ENCODE assay signal across 8 cellular contexts in genomic region chr12:12356886-12357696, GRCh38. TPM values are rescaled to one million over a fixed set of nuclear protein-coding genes. Genes with fewer than 3 reads are reported as not detected.
DNase-seq lines count a peak whose midpoint lies in the region; ATAC-seq, FAIRE-seq and TF ChIP-seq lines count a peak whose summit lies in the region.

Gene BORCS5 (plus strand): TSS chr12:12357078. CDS start chr12:12357452, 374 bp downstream.

- no peaks in the 10 kb centered on the region for H3K36me3 ChIP-seq in HepG2 (replicated peaks in 1 of 2; ENCODE audit: control insufficient read depth in 1 of 2, insufficient read depth in 2 of 2, low read length in 2 of 2)

- no peak for TF ChIP-seq EP300 in HepG2 (IDR thresholded peaks at IDR 0.05; ENCODE audit: low read depth in 2 of 2, low read length in 2 of 2)
- no peak for TF ChIP-seq EP300 in HepG2 (CRISPR knock-in tag; IDR thresholded peaks at IDR 0.05; ENCODE audit: borderline replicate concordance)

- peak within 1 kb of the TSS; percentile 93 for H3K27ac ChIP-seq in CD4-positive, alpha-beta T cell (ENCODE audit: low read depth, low read length)
- peak within 1 kb of the TSS; percentile 84 for H3K27ac ChIP-seq in HepG2 (ENCODE audit: extremely low read length, insufficient read depth, low read length)

- H3K27me3 ChIP-seq in CD4-positive, alpha-beta T cell (ENCODE audit: control insufficient read depth, insufficient read depth, low read length): no peaks in the 10 kb centered on the region
- H3K27me3 ChIP-seq in HepG2 (ENCODE audit: control insufficient read depth in 1 of 2, insufficient read depth in 2 of 2, low read length in 2 of 2): no peaks in the 10 kb centered on the region

- no TSS peak for BruUV-seq in HepG2 (replicated peaks; lab: Mats Ljungman, UMichigan)

- H4K20me1 ChIP-seq in HepG2 (ENCODE audit: insufficient read depth, low read length): no peaks in the 10 kb centered on the region

- peak; percentile 30 for TF ChIP-seq CTCF in CD4-positive, alpha-beta T cell (IDR thresholded peaks at IDR 0.05)
- TF ChIP-seq CTCF in HepG2 (CRISPR knock-in tag; IDR thresholded peaks at IDR 0.05): peak; percentile 77

- peak within 1 kb of the TSS; percentile 83 to 93 (median 83) for H3K4me3 ChIP-seq in HepG2 (replicated peaks in 1 of 3; ENCODE audit: insufficient read depth in 1 of 3, low read depth in 2 of 3, low read length in 3 of 3)

- peaks cover 47% of the 10 kb centered on the region for H3K4me1 ChIP-seq in HepG2 (ENCODE audit: insufficient read depth, low read length)

- POLR2A ChIA-PET in CD4-positive, alpha-beta T cell (lab: Charles Lee): interaction anchor here (0.6 to 3.9 kb wide), 48 partner anchors 7 to 1743 kb away, joined by 3 to 175 read pairs (median 8); partner anchors contain the start of genes CDKN1B, CREBL2, DUSP16 and ETV6
- POLR2A ChIA-PET in HepG2 (lab: Yijun Ruan, JAX): interaction anchor here (0.7 to 3.6 kb wide), 21 partner anchors 7 to 590 kb away, joined by 3 to 21 read pairs (median 3); partner anchors contain the start of genes CREBL2, DUSP16, LRP6 and MANSC1

- H3K36me3 Mint-ChIP-seq in CD4-positive, alpha-beta T cell (ENCODE audit: low read depth): peaks cover 27% of the 10 kb centered on the region

- peak within 1 kb of the TSS; percentile 94 for H3K4me3 Mint-ChIP-seq in CD4-positive, alpha-beta T cell

- peak; percentile 47 for FAIRE-seq in HepG2 (lab: Jason Lieb, UNC)

- peak; percentile 96 to 99 (median 98) for DNase-seq in CD4-positive, alpha-beta T cell
- DNase-seq in NCI-H774 (lab: John Stamatoyannopoulos, UW) (peak; percentile 96), dermis blood vessel endothelial cell (peak; percentile 95), HepG2 (ENCODE audit: low spot score) (peak; percentile 89)
- peak; percentile 98 for DNase-seq in activated CD4-positive, alpha-beta T cell treated with anti-CD3 and anti-CD28 coated beads, Interleukin-2, amount 50 U/mL, for 48 hours
- DNase-seq in stimulated activated CD4-positive, alpha-beta T cell treated with anti-CD3 and anti-CD28 coated beads, Interleukin-4, amount 100 ng/mL, for 1 hour: peak; percentile 98

- CTCF ChIA-PET in CD4-positive, alpha-beta T cell (lab: Charles Lee): interaction anchor here (0.6 to 2.9 kb wide), 16 partner anchors 9 to 379 kb away, joined by 3 to 13 read pairs (median 4); no protein-coding TSS in a partner anchor
- CTCF ChIA-PET in HepG2 (lab: Yijun Ruan, JAX; ENCODE audit: low intra/inter-chr PET ratio, low total read pairs): no interaction called here

- peaks cover 16% of the 10 kb centered on the region for H3K79me2 ChIP-seq in HepG2 (ENCODE audit: insufficient read depth, low read length)

- ATAC-seq in CD4-positive, alpha-beta T cell (ENCODE audit: poor library complexity): peak; percentile 85
- peak; percentile 90 for ATAC-seq in GM19397 (IDR thresholded peaks at IDR 0.05; ENCODE audit: unreplicated experiment)
- peak; percentile 84 for ATAC-seq in HG03571 (IDR thresholded peaks at IDR 0.05; ENCODE audit: unreplicated experiment)
- peak; percentile 96 for ATAC-seq in HepG2

- peak within 1 kb of the TSS; percentile 84 for H3K9ac ChIP-seq in HepG2 (ENCODE audit: insufficient read depth, low read depth, low read length)

- H2AFZ ChIP-seq in HepG2 (ENCODE audit: low read length): peak within 1 kb of the TSS; percentile 80

- no peaks in the 10 kb centered on the region for H3K27me3 Mint-ChIP-seq in CD4-positive, alpha-beta T cell

- peak; percentile 54 for TF ChIP-seq RAD21 in HepG2 (CRISPR knock-in tag; IDR thresholded peaks at IDR 0.05)

- TF ChIP-seq POLR2A in HepG2 (IDR thresholded peaks at IDR 0.05; ENCODE audit: insufficient read depth in 1 of 2, low read depth in 2 of 2, low read length in 2 of 2): peak; percentile 96 to 97

- H3K27ac Mint-ChIP-seq in CD4-positive, alpha-beta T cell: peak within 1 kb of the TSS; percentile 97

- H3K4me1 Mint-ChIP-seq in CD4-positive, alpha-beta T cell (ENCODE audit: low read depth): peaks cover 64% of the 10 kb centered on the region

- WGBS in HepG2 (ENCODE audit: low lambda C conversion rate): under 1% methylated on average over 24 of the region's 70 CpGs

- H3K9me3 Mint-ChIP-seq in CD4-positive, alpha-beta T cell: no peaks in the 10 kb centered on the region

- in situ Hi-C loops in HepG2 (cut with HindIII; ENCODE audit: extremely low pct_ligation_motif_present, low pct_unique_long_range_greater_than_20kb): no loop called here

- H3K9me3 ChIP-seq in CD4-positive, alpha-beta T cell (ENCODE audit: control insufficient read depth, low read length): no peaks in the 10 kb centered on the region
- H3K9me3 ChIP-seq in HepG2 (ENCODE audit: low read length): no peaks in the 10 kb centered on the region

- intact Hi-C loops in CD4-positive, alpha-beta T cell (cut with DNase I, micrococcal nuclease): loop anchor here (2.0 to 10.0 kb wide), 9 partner anchors 205 to 1742 kb away; partner anchors contain the start of genes CREBL2 (in 2 of the 2), DDX47 (in 1 of the 2), DUSP16 (in 1 of the 2) and GSG1 (in 1 of the 2)
- intact Hi-C loops in HepG2 (cut with micrococcal nuclease; ENCODE audit: unreplicated experiment): no loop called here

- peak within 1 kb of the TSS; percentile 81 for H3K4me2 ChIP-seq in HepG2 (ENCODE audit: low read depth, low read length)

TF ChIP-seq in HepG2, 621 proteins besides CTCF, POLR2A, EP300 and RAD21 (continues in another document):
- TF ChIP-seq PHF8 (CRISPR knock-in tag; IDR thresholded peaks at IDR 0.05) (peak; percentile 87), MIER3 (CRISPR knock-in tag; IDR thresholded peaks at IDR 0.05; ENCODE audit: borderline replicate concordance) (peak; percentile 69; the same call in 1 of the 2 replicates), ZKSCAN8 (CRISPR knock-in tag; IDR thresholded peaks at IDR 0.05; ENCODE audit: borderline replicate concordance) (no peak), USF2 (IDR thresholded peaks at IDR 0.05; ENCODE audit: low read depth, low read length) (no peak), USF2 (CRISPR knock-in tag; IDR thresholded peaks at IDR 0.05; ENCODE audit: borderline replicate concordance) (peak; percentile 29; the same call in 1 of the 2 replicates), PTBP1 (IDR thresholded peaks at IDR 0.05; ENCODE audit: low read depth, low read length, poor library complexity, severe bottlenecking) (no peak), CHD2 (IDR thresholded peaks at IDR 0.05; ENCODE audit: low read depth, low read length) (no peak), CCDC6 (CRISPR knock-in tag; IDR thresholded peaks at IDR 0.05) (peak; percentile 78), ZNF782 (CRISPR knock-in tag; IDR thresholded peaks at IDR 0.05; ENCODE audit: borderline replicate concordance) (peak; percentile 57; the same call in 1 of the 2 replicates), ELK4 (CRISPR knock-in tag; IDR thresholded peaks at IDR 0.05; ENCODE audit: borderline replicate concordance) (no peak), RAD51 (IDR thresholded peaks at IDR 0.05; ENCODE audit: borderline replicate concordance) (no peak)

RNA-seq across cellular contexts. Expression of gene BORCS5, which starts in this region (rescaled TPM):
- total RNA-seq in CD4-positive, alpha-beta T cell: 10 to 100 TPM; 36.4 to 39.3 TPM
- total RNA-seq in dermis blood vessel endothelial cell: 2.9 and 7.6 TPM in 2 replicates
- 3.9 and 8.2 TPM in 2 replicates for total RNA-seq in HepG2 (2016; rRNA removed; fragmentation: Illumina TruSeq; extraction: Trizol)
- 3.0 and 3.6 TPM in 2 replicates for total RNA-seq in HepG2 (2016; cell fraction: cytosol; rRNA removed; fragmentation: Illumina TruSeq; extraction: Trizol; ENCODE audit: low read depth)
- 7.3 and 9.1 TPM in 2 replicates for total RNA-seq in HepG2 (2016; cell fraction: insoluble cytoplasmic fraction; rRNA removed; fragmentation: Illumina TruSeq; extraction: Trizol)
- total RNA-seq in HepG2 (2016; cell fraction: membrane; rRNA removed; fragmentation: Illumina TruSeq; extraction: Trizol): 3.7 and 4.9 TPM in 2 replicates
- total RNA-seq in HepG2 (2016; cell fraction: nucleus; rRNA removed; fragmentation: Illumina TruSeq; extraction: Trizol): 4.0 and 6.6 TPM in 2 replicates
- polyA plus RNA-seq in HepG2 (2011; rRNA removed): 3.3 and 4.7 TPM in 2 replicates
- polyA plus RNA-seq in HepG2 (2011; cell fraction: cytosol; rRNA removed): 3.9 and 5.2 TPM in 2 replicates
- polyA plus RNA-seq in HepG2 (2011; cell fraction: nucleus; rRNA removed): 6.4 and 8.1 TPM in 2 replicates
- 3.6 and 5.8 TPM in 2 replicates for polyA plus RNA-seq in HepG2 (2012)
- 3.0 and 4.3 TPM in 2 replicates for polyA plus RNA-seq in HepG2 (2016; cell fraction: cytosol; fragmentation: Illumina TruSeq; extraction: Trizol; ENCODE audit: low read depth)
- polyA plus RNA-seq in HepG2 (2016; cell fraction: insoluble cytoplasmic fraction; fragmentation: Illumina TruSeq; extraction: Trizol; ENCODE audit: low read depth): 8.0 and 9.3 TPM in 2 replicates
- 5.1 and 6.0 TPM in 2 replicates for polyA plus RNA-seq in HepG2 (2016; cell fraction: membrane; fragmentation: Illumina TruSeq; extraction: Trizol; ENCODE audit: low read depth)
- polyA plus RNA-seq in HepG2 (2016; cell fraction: nucleus; fragmentation: Illumina TruSeq; extraction: Trizol; ENCODE audit: insufficient read depth, low read depth): 3.9 and 7.7 TPM in 2 replicates
- 5.6 and 7.5 TPM in 2 replicates for polyA minus RNA-seq in HepG2 (2011; rRNA and poly(A)+ RNA removed; ENCODE audit: low replicate concordance)
- 3.8 and 3.9 TPM in 2 replicates for polyA minus RNA-seq in HepG2 (2011; cell fraction: cytosol; rRNA and poly(A)+ RNA removed)
- 12.2 and 13.7 TPM in 2 replicates for polyA minus RNA-seq in HepG2 (2011; cell fraction: nucleus; rRNA and poly(A)+ RNA removed)

Comparison
In these comparisons a context has a peak if more than half of its experiments do, and no peak if none do; other contexts are left out.
1. Peak in every context shown above with its lines: DNase-seq, ATAC-seq, H3K4me3 ChIP-seq and H3K27ac ChIP-seq.